In the genomic region with DNA sequence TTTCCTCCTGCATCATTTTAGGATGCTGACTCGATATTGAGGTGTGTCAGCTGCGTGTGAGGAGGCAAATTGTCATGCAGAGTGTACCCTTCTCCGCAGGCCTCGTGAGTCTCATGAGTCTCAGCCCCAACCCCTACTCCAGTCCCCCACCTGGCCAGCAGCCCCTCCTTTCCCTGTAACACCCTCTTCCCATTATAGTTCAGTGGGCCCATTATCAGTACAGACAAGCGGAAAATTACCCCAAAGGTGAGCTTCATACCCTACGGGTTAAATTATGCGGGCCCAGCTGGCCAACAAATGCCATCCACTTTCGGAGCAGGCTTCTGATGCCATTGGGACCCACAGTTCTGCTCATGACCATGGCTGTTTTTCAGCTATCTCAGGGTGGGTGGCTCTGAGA, we compare ENCODE assay signal across 18 cellular contexts. TPM values are rescaled to one million over a fixed set of nuclear protein-coding genes. Genes with fewer than 3 reads are reported as not detected.
DNase-seq lines count a peak whose midpoint lies in the region; ATAC-seq and TF ChIP-seq lines count a peak whose summit lies in the region.
"Had no signal": no experiment of that assay in that cellular context is flagged by ENCODE, and none has a peak within 500 bp of the region (broad histone marks: within the 10 kb centered on the region; RNA-seq: fewer than 3 reads in every experiment).

No MANE protein-coding gene starts in this region.

- no peaks in the 10 kb centered on the region for H3K27me3 ChIP-seq in esophagus muscularis mucosa
- H3K27me3 ChIP-seq: BLaER1 treated with 17β-estradiol and CSF1 and Interleukin-3, amounts not matched to agents 10 nM and 100 nM had no signal

- H3K27ac Mint-ChIP-seq in activated CD8-positive, alpha-beta T cell treated with anti-CD3 and anti-CD28 coated beads, Interleukin-2, amount 10 ng/mL, durations not matched to agents 7 days and 5 days: no peak overlapping the region
- no peak overlapping the region for H3K27ac Mint-ChIP-seq in activated CD8-positive, alpha-beta T cell treated with anti-CD3 and anti-CD28 coated beads for 36 hours
- no peak overlapping the region for H3K27ac Mint-ChIP-seq in activated T-cell treated with anti-CD3 and anti-CD28 coated beads, Interleukin-2, amount 50 U/mL, for 24 hours
- H3K27ac Mint-ChIP-seq: B cell; CD8-positive, alpha-beta T cell had no signal

- TF ChIP-seq EP300 in esophagus muscularis mucosa (IDR thresholded peaks at IDR 0.05): no peak

- H3K4me1 ChIP-seq in esophagus muscularis mucosa: peaks cover 0 to 7% (median 6%) of the 10 kb centered on the region in 4 donors
- H3K4me1 ChIP-seq: BLaER1 treated with 17β-estradiol and CSF1 and Interleukin-3, amounts not matched to agents 10 nM and 100 nM; HAP-1 had no signal

- H3K27me3 Mint-ChIP-seq in activated CD8-positive, alpha-beta T cell treated with anti-CD3 and anti-CD28 coated beads, Interleukin-2, amount 10 ng/mL, durations not matched to agents 7 days and 5 days (ENCODE audit: low read depth): peaks cover 3% of the 10 kb centered on the region
- no peaks in the 10 kb centered on the region for H3K27me3 Mint-ChIP-seq in activated CD8-positive, alpha-beta T cell treated with anti-CD3 and anti-CD28 coated beads for 36 hours
- no peaks in the 10 kb centered on the region for H3K27me3 Mint-ChIP-seq in activated T-cell treated with anti-CD3 and anti-CD28 coated beads, Interleukin-2, amount 50 U/mL, for 24 hours
- H3K27me3 Mint-ChIP-seq: B cell had no signal

- DNase-seq in activated CD8-positive, alpha-beta T cell treated with anti-CD3 and anti-CD28 coated beads, Interleukin-2, amount 10 ng/mL, durations not matched to agents 7 days and 5 days: peak; percentile 4
- no peak for DNase-seq in activated CD8-positive, alpha-beta T cell treated with anti-CD3 and anti-CD28 coated beads for 36 hours
- DNase-seq in esophagus muscularis mucosa (ENCODE audit: extremely low spot score) (peak; percentile 29), mucosa of gallbladder (ENCODE audit: low spot score) (peak; percentile 5)
- DNase-seq in activated T-cell treated with anti-CD3 and anti-CD28 coated beads, Interleukin-2, amount 50 U/mL, for 24 hours: no peak
- DNase-seq: 8988T; Calu3; CD8-positive, alpha-beta T cell; DMS79 treated with DMSO at 0.1 percent for 48 hours; GF-D8 had no signal

- no peaks in the 10 kb centered on the region for H3K9me3 ChIP-seq in esophagus muscularis mucosa
- H3K9me3 ChIP-seq: HAP-1 had no signal

- no peak overlapping the region for H3K4me3 Mint-ChIP-seq in activated CD8-positive, alpha-beta T cell treated with anti-CD3 and anti-CD28 coated beads, Interleukin-2, amount 10 ng/mL, durations not matched to agents 7 days and 5 days
- H3K4me3 Mint-ChIP-seq in activated CD8-positive, alpha-beta T cell treated with anti-CD3 and anti-CD28 coated beads for 36 hours: no peak overlapping the region
- H3K4me3 Mint-ChIP-seq in activated T-cell treated with anti-CD3 and anti-CD28 coated beads, Interleukin-2, amount 50 U/mL, for 24 hours: no peak overlapping the region
- H3K4me3 Mint-ChIP-seq: B cell; CD8-positive, alpha-beta T cell had no signal

- peaks cover 15% of the 10 kb centered on the region for H3K4me1 Mint-ChIP-seq in activated CD8-positive, alpha-beta T cell treated with anti-CD3 and anti-CD28 coated beads, Interleukin-2, amount 10 ng/mL, durations not matched to agents 7 days and 5 days (ENCODE audit: low read depth)
- H3K4me1 Mint-ChIP-seq in activated CD8-positive, alpha-beta T cell treated with anti-CD3 and anti-CD28 coated beads for 36 hours (ENCODE audit: low read depth): peaks cover 7% of the 10 kb centered on the region
- peaks cover 19% of the 10 kb centered on the region for H3K4me1 Mint-ChIP-seq in activated T-cell treated with anti-CD3 and anti-CD28 coated beads, Interleukin-2, amount 50 U/mL, for 24 hours (ENCODE audit: low read depth)

- TF ChIP-seq CTCF in activated CD8-positive, alpha-beta T cell treated with anti-CD3 and anti-CD28 coated beads for 36 hours (IDR thresholded peaks at IDR 0.05): no peak
- TF ChIP-seq CTCF in esophagus muscularis mucosa (IDR thresholded peaks at IDR 0.05): no peak

- WGBS in esophagus muscularis mucosa: 92% methylated on average over 8 of the region's 8 CpGs

- no peak overlapping the region for H3K4me3 ChIP-seq in esophagus muscularis mucosa
- H3K4me3 ChIP-seq: BLaER1 treated with 17β-estradiol and CSF1 and Interleukin-3, amounts not matched to agents 10 nM and 100 nM; HAP-1 had no signal

- POLR2A ChIA-PET in activated CD8-positive, alpha-beta T cell treated with anti-CD3 and anti-CD28 coated beads, Interleukin-2, amount 10 ng/mL, durations not matched to agents 7 days and 5 days (lab: Charles Lee): no interaction called here
- POLR2A ChIA-PET in activated CD8-positive, alpha-beta T cell treated with anti-CD3 and anti-CD28 coated beads for 36 hours (lab: Charles Lee): no interaction called here

- peaks cover 3 to 8% (median 5%) of the 10 kb centered on the region in 4 donors for H3K36me3 ChIP-seq in esophagus muscularis mucosa
- H3K36me3 ChIP-seq: BLaER1 treated with 17β-estradiol and CSF1 and Interleukin-3, amounts not matched to agents 10 nM and 100 nM; HAP-1 had no signal

- H3K27ac ChIP-seq in esophagus muscularis mucosa (replicated peaks in 1 of 4): no peak overlapping the region
- H3K27ac ChIP-seq: BLaER1 treated with 17β-estradiol and CSF1 and Interleukin-3, amounts not matched to agents 10 nM and 100 nM had no signal

- H3K9me3 Mint-ChIP-seq in activated CD8-positive, alpha-beta T cell treated with anti-CD3 and anti-CD28 coated beads, Interleukin-2, amount 10 ng/mL, durations not matched to agents 7 days and 5 days (ENCODE audit: insufficient read depth): no peaks in the 10 kb centered on the region
- H3K9me3 Mint-ChIP-seq in activated CD8-positive, alpha-beta T cell treated with anti-CD3 and anti-CD28 coated beads for 36 hours: no peaks in the 10 kb centered on the region
- no peaks in the 10 kb centered on the region for H3K9me3 Mint-ChIP-seq in activated T-cell treated with anti-CD3 and anti-CD28 coated beads, Interleukin-2, amount 50 U/mL, for 24 hours
- H3K9me3 Mint-ChIP-seq: CD8-positive, alpha-beta T cell had no signal

- intact Hi-C loops in activated CD8-positive, alpha-beta T cell treated with anti-CD3 and anti-CD28 coated beads for 36 hours (cut with micrococcal nuclease): loop anchor here (10.0 kb wide), 1 partner anchor 359 kb away; a partner anchor contains a TSS
- intact Hi-C loops in esophagus muscularis mucosa (cut with DNase I): loop anchor here (10.0 kb wide), 1 partner anchor 359 kb away; a partner anchor contains a TSS

- no peak for TF ChIP-seq POLR2A in esophagus muscularis mucosa (IDR thresholded peaks at IDR 0.05; ENCODE audit: low read depth)

- ATAC-seq in activated CD8-positive, alpha-beta T cell treated with anti-CD3 and anti-CD28 coated beads, Interleukin-2, amount 10 ng/mL, durations not matched to agents 7 days and 5 days: no peak
- ATAC-seq in activated CD8-positive, alpha-beta T cell treated with anti-CD3 and anti-CD28 coated beads for 36 hours: no peak
- no peak for ATAC-seq in GM18867 (IDR thresholded peaks at IDR 0.05; ENCODE audit: unreplicated experiment)
- no peak for ATAC-seq in GM18502 (IDR thresholded peaks at IDR 0.05; ENCODE audit: poor library complexity, unreplicated experiment)
- ATAC-seq: CD8-positive, alpha-beta T cell had no signal

- CTCF ChIA-PET in activated CD8-positive, alpha-beta T cell treated with anti-CD3 and anti-CD28 coated beads, Interleukin-2, amount 10 ng/mL, durations not matched to agents 7 days and 5 days (lab: Charles Lee): no interaction called here
- CTCF ChIA-PET in activated CD8-positive, alpha-beta T cell treated with anti-CD3 and anti-CD28 coated beads for 36 hours (lab: Charles Lee): no interaction called here

- H3K36me3 Mint-ChIP-seq in activated CD8-positive, alpha-beta T cell treated with anti-CD3 and anti-CD28 coated beads, Interleukin-2, amount 10 ng/mL, durations not matched to agents 7 days and 5 days (ENCODE audit: low read depth): no peaks in the 10 kb centered on the region
- H3K36me3 Mint-ChIP-seq in activated CD8-positive, alpha-beta T cell treated with anti-CD3 and anti-CD28 coated beads for 36 hours (ENCODE audit: low read depth): no peaks in the 10 kb centered on the region
- no peaks in the 10 kb centered on the region for H3K36me3 Mint-ChIP-seq in activated T-cell treated with anti-CD3 and anti-CD28 coated beads, Interleukin-2, amount 50 U/mL, for 24 hours (ENCODE audit: low read depth)
- H3K36me3 Mint-ChIP-seq: CD8-positive, alpha-beta T cell had no signal

RNA-seq across cellular contexts. Expression of a gene that starts 25.2 kb away (rescaled TPM):
- total RNA-seq in activated CD8-positive, alpha-beta T cell treated with anti-CD3 and anti-CD28 coated beads, Interleukin-2, amount 10 ng/mL, durations not matched to agents 7 days and 5 days: not detected
- not detected for total RNA-seq in activated CD8-positive, alpha-beta T cell treated with anti-CD3 and anti-CD28 coated beads for 36 hours
- total RNA-seq in esophagus muscularis mucosa (1 to 10 TPM in 3 of 4 donors, under 1 TPM in 1; 0.83 to 3.0 (median 1.5) TPM), mucosa of gallbladder (0.52 TPM)
- total RNA-seq: A673; Calu3; CD8-positive, alpha-beta T cell; H4; HT-29 had no signal

Comparison
In these comparisons a context has a peak if more than half of its experiments do, and no peak if none do; other contexts are left out.
1. DNase-seq: peak in activated CD8-positive, alpha-beta T cell treated with anti-CD3 and anti-CD28 coated beads, Interleukin-2, amount 10 ng/mL, durations not matched to agents 7 days and 5 days (single experiment), esophagus muscularis mucosa (single experiment) and mucosa of gallbladder (single experiment); none in activated CD8-positive, alpha-beta T cell treated with anti-CD3 and anti-CD28 coated beads for 36 hours (single experiment) and activated T-cell treated with anti-CD3 and anti-CD28 coated beads, Interleukin-2, amount 50 U/mL, for 24 hours (single experiment).